20 cellular contexts compared by ENCODE assay signal in genomic region chr7:17689361-17689760, GRCh38.
"Had no signal": no experiment of that assay in that cellular context is flagged by ENCODE, and none has a peak within 500 bp of the region (broad histone marks: within the 10 kb centered on the region; RNA-seq: fewer than 3 reads in every experiment).

No MANE protein-coding gene starts in this region.

- H3K27me3 Mint-ChIP-seq: dendritic cell treated with granulocyte-macrophage colony-stimulating factor and Interleukin-4, amounts not matched to agents 40 ng/mL and 50 ng/mL, for 4 days; stimulated activated naive CD8-positive, alpha-beta T cell treated with anti-CD3 and anti-CD28 coated beads, Interleukin-15, Interleukin-2, amounts not matched to agents 100 ng/mL and 50 ng/mL, for 24 hours had no signal

- H3K4me1 Mint-ChIP-seq: WTC11 had no signal

- H3K4me3 Mint-ChIP-seq: activated CD8-positive, alpha-beta T cell treated with anti-CD3 and anti-CD28 coated beads, Interleukin-2, amount 10 ng/mL, durations not matched to agents 7 days and 5 days; dendritic cell treated with granulocyte-macrophage colony-stimulating factor and Interleukin-4, amounts not matched to agents 40 ng/mL and 50 ng/mL, for 4 days; stimulated activated naive CD8-positive, alpha-beta T cell treated with anti-CD3 and anti-CD28 coated beads, Interleukin-15, Interleukin-2, amounts not matched to agents 100 ng/mL and 50 ng/mL, for 24 hours; WTC11 had no signal

- ATAC-seq: activated CD8-positive, alpha-beta T cell treated with anti-CD3 and anti-CD28 coated beads, Interleukin-2, amount 10 ng/mL, durations not matched to agents 7 days and 5 days; activated naive CD4-positive, alpha-beta T cell treated with anti-CD3 and anti-CD28 coated beads, Interleukin-2, amount 50 U/mL, for 72 hours; gastrocnemius medialis; left colon; right cardiac atrium; WTC11 had no signal

- H3K36me3 Mint-ChIP-seq: activated naive CD4-positive, alpha-beta T cell treated with anti-CD3 and anti-CD28 coated beads, Interleukin-2, amount 50 U/mL, for 72 hours; WTC11 had no signal

- DNase-seq: activated CD4-positive, alpha-beta T cell treated with anti-CD3 and anti-CD28 coated beads for 48 hours; activated CD8-positive, alpha-beta memory T cell treated with anti-CD3 and anti-CD28 coated beads, Interleukin-2, amount 50 U/mL, for 4 hours; activated CD8-positive, alpha-beta T cell treated with anti-CD3 and anti-CD28 coated beads, Interleukin-2, amount 10 ng/mL, durations not matched to agents 7 days and 5 days; activated effector memory CD4-positive, alpha-beta T cell treated with anti-CD3 and anti-CD28 coated beads, Interleukin-2, amount 50 U/mL, for 16 hours; activated T-cell treated with anti-CD3 and anti-CD28 coated beads, Interleukin-2, amount 50 U/mL, for 48 hours; effector memory CD4-positive, alpha-beta T cell; gastrocnemius medialis; heart right ventricle; left colon; midbrain; right cardiac atrium; T-helper 1 cell had no signal

- H3K27ac Mint-ChIP-seq: activated CD8-positive, alpha-beta T cell treated with anti-CD3 and anti-CD28 coated beads, Interleukin-2, amount 10 ng/mL, durations not matched to agents 7 days and 5 days; activated naive CD4-positive, alpha-beta T cell treated with anti-CD3 and anti-CD28 coated beads, Interleukin-2, amount 50 U/mL, for 72 hours; dendritic cell treated with granulocyte-macrophage colony-stimulating factor and Interleukin-4, amounts not matched to agents 40 ng/mL and 50 ng/mL, for 4 days; stimulated activated naive CD8-positive, alpha-beta T cell treated with anti-CD3 and anti-CD28 coated beads, Interleukin-15, Interleukin-2, amounts not matched to agents 100 ng/mL and 50 ng/mL, for 24 hours; WTC11 had no signal

- H3K9me3 Mint-ChIP-seq: activated naive CD4-positive, alpha-beta T cell treated with anti-CD3 and anti-CD28 coated beads, Interleukin-2, amount 50 U/mL, for 72 hours; stimulated activated naive CD8-positive, alpha-beta T cell treated with anti-CD3 and anti-CD28 coated beads, Interleukin-15, Interleukin-2, amounts not matched to agents 100 ng/mL and 50 ng/mL, for 24 hours had no signal

- H3K4me3 ChIP-seq: gastrocnemius medialis, heart right ventricle, lung, prostate gland, skin epidermis, suprapubic skin had no signal
